12 cellular contexts compared by ENCODE assay signal in the genomic region with DNA sequence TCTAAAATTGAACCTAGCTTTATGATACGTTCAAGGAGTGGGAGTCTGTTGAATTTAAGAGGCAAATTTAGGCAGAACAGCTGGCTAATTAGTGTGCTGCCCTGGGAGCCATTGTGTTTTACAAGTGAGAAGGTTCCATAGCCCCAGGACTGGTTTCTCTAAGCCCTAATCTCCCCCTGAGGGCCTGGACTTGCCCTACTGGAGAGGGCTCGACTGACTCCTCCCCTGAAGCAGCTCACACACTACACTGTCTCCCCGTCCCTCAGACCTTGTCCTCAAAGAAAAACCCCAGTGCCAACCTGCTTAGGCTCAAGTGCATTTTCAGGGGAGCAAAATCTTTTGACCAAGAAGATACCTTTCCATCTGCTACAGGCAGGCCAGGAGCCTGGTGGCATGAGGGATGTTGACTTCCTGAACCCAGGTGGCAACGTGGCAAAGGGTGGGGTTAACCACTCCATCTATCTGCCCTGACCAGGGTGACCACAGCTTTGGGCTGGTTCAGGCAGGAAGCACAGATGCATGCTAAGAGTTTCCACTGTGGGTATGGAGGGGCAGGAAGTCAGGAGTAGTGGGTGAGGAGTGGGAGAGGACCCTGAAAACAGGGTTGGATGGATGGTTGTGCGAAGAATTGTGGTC.
DNase-seq lines count a peak whose midpoint lies in the region; ATAC-seq and TF ChIP-seq lines count a peak whose summit lies in the region.
"Had no signal": no experiment of that assay in that cellular context is flagged by ENCODE, and none has a peak within 500 bp of the region (broad histone marks: within the 10 kb centered on the region; RNA-seq: fewer than 3 reads in every experiment).

No MANE protein-coding gene starts in this region.

- H3K27ac Mint-ChIP-seq in central memory CD8-positive, alpha-beta T cell (ENCODE audit: low read depth) = peak overlapping the region; percentile 86

- peak; percentile 15 for DNase-seq in A673 (ENCODE audit: low spot score)
- peak; percentile 14 for DNase-seq in DMS 273 treated with DMSO at 0.1 percent for 48 hours (lab: John Stamatoyannopoulos, UW)
- peak; percentile 7 to 35 for DNase-seq in SJCRH30
- peak in 1 of 2 donors; percentile 16 for DNase-seq in central memory CD8-positive, alpha-beta T cell (ENCODE audit: low spot score in 2 of 2)
- no peak for DNase-seq in cerebellar cortex (ENCODE audit: low spot score)
- DNase-seq in HT-29 (ENCODE audit: low spot score) = no peak
- no peak for DNase-seq in GM19240 (ENCODE audit: insufficient read length, low spot score)
- DNase-seq: C1 segment of cervical spinal cord, gastrocnemius medialis, NCI-H187 treated with DMSO at 0.1 percent for 48 hours, PC-3 had no signal

- peaks cover 9% of the 10 kb centered on the region for H3K9me3 Mint-ChIP-seq in central memory CD8-positive, alpha-beta T cell

- no peaks in the 10 kb centered on the region for H3K27me3 Mint-ChIP-seq in central memory CD8-positive, alpha-beta T cell

- H3K36me3 ChIP-seq in A673 (ENCODE audit: insufficient read depth, low read length, poor library complexity, severe bottlenecking) (no peaks in the 10 kb centered on the region), SJCRH30 (no peaks in the 10 kb centered on the region)
- H3K36me3 ChIP-seq: gastrocnemius medialis had no signal

- H3K4me3 ChIP-seq in A673 (ENCODE audit: low read depth, low read length, poor library complexity, severe bottlenecking) (no peak overlapping the region), SJCRH30 (no peak overlapping the region)
- H3K4me3 ChIP-seq: gastrocnemius medialis had no signal

- H3K4me1 ChIP-seq in A673 (ENCODE audit: insufficient read depth, low read length, poor library complexity, severe bottlenecking) (no peaks in the 10 kb centered on the region), SJCRH30 (no peaks in the 10 kb centered on the region)
- H3K4me1 ChIP-seq: gastrocnemius medialis had no signal

- POLR2A ChIA-PET in A673 (lab: Charles Lee; ENCODE audit: low non-redundant PET) = no interaction called here

- peak; percentile 70 for ATAC-seq in central memory CD8-positive, alpha-beta T cell (replicated peaks; ENCODE audit: extremely low read depth, poor library complexity, severe bottlenecking)
- ATAC-seq in HG02623 (IDR thresholded peaks at IDR 0.05; ENCODE audit: unreplicated experiment) = no peak
- ATAC-seq: gastrocnemius medialis, PC-3 had no signal

- intact Hi-C loops in A673 (cut with micrococcal nuclease; ENCODE audit: unreplicated experiment) = no loop called here

- H3K9me3 ChIP-seq in A673 (ENCODE audit: low read depth, low read length, poor library complexity, severe bottlenecking) (no peaks in the 10 kb centered on the region), SJCRH30 (replicated peaks) (no peaks in the 10 kb centered on the region)
- H3K9me3 ChIP-seq: gastrocnemius medialis had no signal

- CTCF ChIA-PET in A673 (lab: Charles Lee) = no interaction called here

- H3K27ac ChIP-seq in A673 (ENCODE audit: low read depth, low read length, poor library complexity, severe bottlenecking) = no peak overlapping the region
- no peak overlapping the region for H3K27ac ChIP-seq in SJCRH30
- H3K27ac ChIP-seq: gastrocnemius medialis had no signal

- H3K4me1 Mint-ChIP-seq in central memory CD8-positive, alpha-beta T cell = peaks cover 77% of the 10 kb centered on the region

- BruUV-seq in A673 (replicated peaks; lab: Mats Ljungman, UMichigan) = no TSS peak

- no peak for TF ChIP-seq CTCF in A673 (conservative IDR thresholded peaks at IDR 0.05; ENCODE audit: low read depth, low read length)

- H3K27me3 ChIP-seq in A673 (replicated peaks; ENCODE audit: insufficient read depth, low read depth, low read length, poor library complexity) (peaks cover 4% of the 10 kb centered on the region), SJCRH30 (no peaks in the 10 kb centered on the region)
- H3K27me3 ChIP-seq: gastrocnemius medialis had no signal

- H3K4me3 Mint-ChIP-seq in central memory CD8-positive, alpha-beta T cell = peak overlapping the region; percentile 28

- peaks cover 7% of the 10 kb centered on the region for H3K36me3 Mint-ChIP-seq in central memory CD8-positive, alpha-beta T cell (ENCODE audit: insufficient read depth)

Comparison
In these comparisons a context has a peak if more than half of its experiments do, and no peak if none do; other contexts are left out.
1. DNase-seq: peak in A673 (single experiment), DMS 273 treated with DMSO at 0.1 percent for 48 hours (single experiment) and SJCRH30 (2 of 2); none in cerebellar cortex (single experiment), HT-29 (single experiment) and GM19240 (single experiment).